27 cellular contexts compared by ENCODE assay signal in genomic region chr11:76496174-76496573, GRCh38.
"Had no signal": no experiment of that assay in that cellular context is flagged by ENCODE, and none has a peak within 500 bp of the region (broad histone marks: within the 10 kb centered on the region; RNA-seq: fewer than 3 reads in every experiment).

No MANE protein-coding gene starts in this region.

- DNase-seq: activated CD4-positive, alpha-beta memory T cell treated with anti-CD3 and anti-CD28 coated beads, Interleukin-2, amount 10 ng/mL, durations not matched to agents 7 days and 5 days; activated CD4-positive, alpha-beta T cell treated with anti-CD3 and anti-CD28 coated beads, Interleukin-2, amount 10 ng/mL, durations not matched to agents 24 days and 14 days; activated CD4-positive, CD25-positive, alpha-beta regulatory T cell treated with anti-CD3 and anti-CD28 coated beads, Interleukin-2, amount 50 U/mL, for 72 hours; activated CD8-positive, alpha-beta memory T cell treated with anti-CD3 and anti-CD28 coated beads, Interleukin-2, amount 10 ng/mL, durations not matched to agents 7 days and 5 days; brain microvascular endothelial cell; cortex of kidney; left cardiac atrium; left ventricle myocardium superior; nucleus accumbens; psoas muscle; sigmoid colon; SK-N-SH; small intestine; stimulated activated CD4-positive, alpha-beta T cell treated with anti-CD3 and anti-CD28 coated beads, Interleukin-4, amount 100 ng/mL, for 24 hours; SW 1271; T-helper 9 cell; uterus had no signal

- H3K4me2 ChIP-seq: hepatocyte, SK-N-SH had no signal

- H3K9ac ChIP-seq: parathyroid adenoma, SK-N-SH had no signal

- H3K4me3 Mint-ChIP-seq: activated CD4-positive, alpha-beta memory T cell treated with anti-CD3 and anti-CD28 coated beads, Interleukin-2, amount 10 ng/mL, durations not matched to agents 7 days and 5 days; activated CD4-positive, alpha-beta T cell treated with anti-CD3 and anti-CD28 coated beads, Interleukin-2, amount 10 ng/mL, durations not matched to agents 24 days and 14 days; activated CD8-positive, alpha-beta memory T cell treated with anti-CD3 and anti-CD28 coated beads, Interleukin-2, amount 10 ng/mL, durations not matched to agents 7 days and 5 days; activated naive CD8-positive, alpha-beta T cell; neural crest cell; stimulated activated effector memory CD8-positive, alpha-beta T cell treated with anti-CD3 and anti-CD28 coated beads, Interleukin-12 subunit alpha, Interleukin-12 subunit beta, amount 100 ng/mL, for 72 hours; stimulated activated naive CD8-positive, alpha-beta T cell treated with anti-CD3 and anti-CD28 coated beads, Interleukin-15, Interleukin-2, amounts not matched to agents 100 ng/mL and 50 ng/mL, for 24 hours; type B pancreatic cell had no signal

- H3K36me3 ChIP-seq: uterus had no signal

- H3K27me3 Mint-ChIP-seq: activated CD4-positive, alpha-beta memory T cell treated with anti-CD3 and anti-CD28 coated beads, Interleukin-2, amount 10 ng/mL, durations not matched to agents 7 days and 5 days; activated CD4-positive, alpha-beta T cell treated with anti-CD3 and anti-CD28 coated beads, Interleukin-2, amount 10 ng/mL, durations not matched to agents 24 days and 14 days; activated CD8-positive, alpha-beta memory T cell treated with anti-CD3 and anti-CD28 coated beads, Interleukin-2, amount 10 ng/mL, durations not matched to agents 7 days and 5 days; activated naive CD8-positive, alpha-beta T cell; stimulated activated naive CD8-positive, alpha-beta T cell treated with anti-CD3 and anti-CD28 coated beads, Interleukin-15, Interleukin-2, amounts not matched to agents 100 ng/mL and 50 ng/mL, for 24 hours; type B pancreatic cell had no signal

- H3K4me1 ChIP-seq: gastroesophageal sphincter, parathyroid adenoma, psoas muscle, sigmoid colon, uterus had no signal

- H3K4me3 ChIP-seq: gastroesophageal sphincter, hepatocyte, psoas muscle, sigmoid colon, thoracic aorta, uterus had no signal

- H3K79me2 ChIP-seq: parathyroid adenoma had no signal

- H2AFZ ChIP-seq: hepatocyte, parathyroid adenoma had no signal

- ATAC-seq: activated CD8-positive, alpha-beta memory T cell treated with anti-CD3 and anti-CD28 coated beads, Interleukin-2, amount 10 ng/mL, durations not matched to agents 7 days and 5 days; gastroesophageal sphincter; left cardiac atrium; left ventricle myocardium superior; psoas muscle; stimulated activated effector memory CD8-positive, alpha-beta T cell treated with anti-CD3 and anti-CD28 coated beads, Interleukin-12 subunit alpha, Interleukin-12 subunit beta, amount 100 ng/mL, for 72 hours had no signal

- H3K9me3 Mint-ChIP-seq: stimulated activated naive CD8-positive, alpha-beta T cell treated with anti-CD3 and anti-CD28 coated beads, Interleukin-15, Interleukin-2, amounts not matched to agents 100 ng/mL and 50 ng/mL, for 24 hours had no signal

- H3K27ac ChIP-seq: brain microvascular endothelial cell, gastroesophageal sphincter, hepatocyte, parathyroid adenoma, psoas muscle, sigmoid colon, thoracic aorta, uterus, VCaP had no signal

- H3K9me3 ChIP-seq: gastroesophageal sphincter, psoas muscle, thoracic aorta, uterus had no signal

- H3K27ac Mint-ChIP-seq: activated CD4-positive, alpha-beta memory T cell treated with anti-CD3 and anti-CD28 coated beads, Interleukin-2, amount 10 ng/mL, durations not matched to agents 7 days and 5 days; activated CD4-positive, alpha-beta T cell treated with anti-CD3 and anti-CD28 coated beads, Interleukin-2, amount 10 ng/mL, durations not matched to agents 24 days and 14 days; activated CD8-positive, alpha-beta memory T cell treated with anti-CD3 and anti-CD28 coated beads, Interleukin-2, amount 10 ng/mL, durations not matched to agents 7 days and 5 days; activated naive CD8-positive, alpha-beta T cell; stimulated activated effector memory CD8-positive, alpha-beta T cell treated with anti-CD3 and anti-CD28 coated beads, Interleukin-12 subunit alpha, Interleukin-12 subunit beta, amount 100 ng/mL, for 72 hours; stimulated activated naive CD8-positive, alpha-beta T cell treated with anti-CD3 and anti-CD28 coated beads, Interleukin-15, Interleukin-2, amounts not matched to agents 100 ng/mL and 50 ng/mL, for 24 hours; type B pancreatic cell had no signal

- H3K4me1 Mint-ChIP-seq: neural crest cell had no signal

- H3K27me3 ChIP-seq: brain microvascular endothelial cell, gastroesophageal sphincter, hepatocyte, sigmoid colon, uterus had no signal
